In genomic region chr12:19440916-19441315, GRCh38 we compare ENCODE assay signal across 1 cellular context.
TF ChIP-seq lines count a peak whose summit lies in the region.

No MANE protein-coding gene starts in this region.

TF ChIP-seq in HepG2, 621 proteins besides CTCF, POLR2A, EP300 and RAD21 (continued from another document):
- TF ChIP-seq, protein P1, sequence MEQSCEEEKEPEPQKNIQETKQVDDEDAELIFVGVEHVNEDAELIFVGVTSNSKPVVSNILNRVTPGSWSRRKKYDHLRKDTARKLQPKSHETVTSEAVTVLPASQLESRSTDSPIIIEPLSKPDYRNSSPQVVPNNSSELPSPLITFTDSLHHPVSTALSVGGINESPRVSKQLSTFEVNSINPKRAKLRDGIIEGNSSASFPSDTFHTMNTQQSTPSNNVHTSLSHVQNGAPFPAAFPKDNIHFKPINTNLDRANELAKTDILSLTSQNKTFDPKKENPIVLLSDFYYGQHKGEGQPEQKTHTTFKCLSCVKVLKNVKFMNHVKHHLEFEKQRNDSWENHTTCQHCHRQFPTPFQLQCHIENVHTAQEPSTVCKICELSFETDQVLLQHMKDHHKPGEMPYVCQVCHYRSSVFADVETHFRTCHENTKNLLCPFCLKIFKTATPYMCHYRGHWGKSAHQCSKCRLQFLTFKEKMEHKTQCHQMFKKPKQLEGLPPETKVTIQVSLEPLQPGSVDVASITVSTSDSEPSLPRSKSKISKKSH (CRISPR knock-in tag; IDR thresholded peaks at IDR 0.05; ENCODE audit: borderline replicate concordance), result no peak
- TF ChIP-seq TAF1 (CRISPR knock-in tag; IDR thresholded peaks at IDR 0.05) (no peak), ZNF883 (CRISPR knock-in tag; IDR thresholded peaks at IDR 0.05; ENCODE audit: not compliant biosample characterization) (no peak), SNAI1 (CRISPR knock-in tag; IDR thresholded peaks at IDR 0.05; ENCODE audit: borderline replicate concordance) (no peak), ZBTB10 (CRISPR knock-in tag; IDR thresholded peaks at IDR 0.05; ENCODE audit: borderline replicate concordance) (no peak), HMG20A (CRISPR knock-in tag; IDR thresholded peaks at IDR 0.05; ENCODE audit: borderline replicate concordance) (no peak), KAT8 (CRISPR knock-in tag; IDR thresholded peaks at IDR 0.05) (no peak)
